8 cellular contexts compared by ENCODE assay signal in genomic region chr14:75258079-75258802, GRCh38. TPM values are rescaled to one million over a fixed set of nuclear protein-coding genes. Genes with fewer than 3 reads are reported as not detected.
A peak's percentile ranks its signal among the peaks of the same experiment; 100 is the strongest.
DNase-seq lines count a peak whose midpoint lies in the region; ATAC-seq and TF ChIP-seq lines count a peak whose summit lies in the region.

No MANE protein-coding gene starts in this region.

- TF ChIP-seq CTCF in H9 (conservative IDR thresholded peaks at IDR 0.05): no peak
- no peak for TF ChIP-seq CTCF in stomach (IDR thresholded peaks at IDR 0.05)

- H3K9ac ChIP-seq in H9 (ENCODE audit: extremely low read depth, insufficient read length, low read length) (peak overlapping the region; percentile 68), iPS-20b (ENCODE audit: low read depth, low read length) (peak overlapping the region; percentile 84; the same call in 1 of the 2 replicates)

- H3T11ph ChIP-seq in H9 (ENCODE audit: low read length): peak overlapping the region; percentile 90

- no peak overlapping the region for H3K56ac ChIP-seq in H9 (ENCODE audit: insufficient read length, low read depth, low read length)

- H4K20me1 ChIP-seq in H9 (ENCODE audit: control insufficient read depth, insufficient read depth, insufficient read length): no peaks in the 10 kb centered on the region

- H2AK5ac ChIP-seq in H9 (ENCODE audit: insufficient read length, low read length): no peak overlapping the region

- H2BK120ac ChIP-seq in H9 (ENCODE audit: low read depth, low read length, poor library complexity, severe bottlenecking): peak overlapping the region; percentile 83

- H3K4me3 Mint-ChIP-seq in H9: peak overlapping the region; percentile 80 to 83
- peak overlapping the region; percentile 87 for H3K4me3 Mint-ChIP-seq in activated naive CD8-positive, alpha-beta T cell

- H2BK5ac ChIP-seq in H9 (ENCODE audit: insufficient read length, low read length): peak overlapping the region; percentile 86

- peak; percentile 9 for TF ChIP-seq EP300 in stomach (IDR thresholded peaks at IDR 0.05)

- H3K36me3 ChIP-seq in iPS-20b (ENCODE audit: insufficient read depth, low read depth, low read length): no peaks in the 10 kb centered on the region
- H3K36me3 ChIP-seq in stomach: no peaks in the 10 kb centered on the region

- peaks cover 8% of the 10 kb centered on the region for H3K23me2 ChIP-seq in H9 (ENCODE audit: insufficient read length, low read depth, low read length, poor library complexity, severe bottlenecking)

- no peaks in the 10 kb centered on the region; a peak in 1 of 7 replicates for H3K36me3 Mint-ChIP-seq in H9 (ENCODE audit: insufficient read depth in 1 of 3, low read depth in 3 of 3)
- H3K36me3 Mint-ChIP-seq in activated naive CD8-positive, alpha-beta T cell: no peaks in the 10 kb centered on the region

- no peak overlapping the region for H4K8ac ChIP-seq in H9 (replicated peaks; ENCODE audit: insufficient read length, low read depth, low read length)

- H3K9me3 ChIP-seq in H9 (ENCODE audit: control insufficient read depth, low read depth, low read length) (no peaks in the 10 kb centered on the region), iPS-20b (ENCODE audit: insufficient read depth, low read depth, low read length) (no peaks in the 10 kb centered on the region), stomach (no peaks in the 10 kb centered on the region)

- H3K27me3 ChIP-seq in H9 (ENCODE audit: insufficient read depth, low read length) (no peaks in the 10 kb centered on the region), iPS-20b (ENCODE audit: insufficient read depth, low read length) (no peaks in the 10 kb centered on the region), stomach (no peaks in the 10 kb centered on the region)

- intact Hi-C loops in stomach (cut with DNase I; ENCODE audit: low total_unique reads): no loop called here

- H3K4me2 ChIP-seq in H9 (ENCODE audit: insufficient read depth, insufficient read length, low read length): peak overlapping the region; percentile 72

- H3K18ac ChIP-seq in H9 (ENCODE audit: insufficient read length, low read depth, low read length): peak overlapping the region; percentile 99

- H2BK20ac ChIP-seq in H9 (ENCODE audit: low read depth, low read length, poor library complexity, severe bottlenecking): peak overlapping the region; percentile 33

- H3K79me1 ChIP-seq in H9 (ENCODE audit: insufficient read depth, low read depth, low read length, poor library complexity, severe bottlenecking): no peaks in the 10 kb centered on the region

- peak overlapping the region; percentile 54 for H4K5ac ChIP-seq in H9 (ENCODE audit: insufficient read length, low read depth, low read length)

- peak overlapping the region; percentile 99 for H3K27ac Mint-ChIP-seq in H9
- peak overlapping the region; percentile 74 for H3K27ac Mint-ChIP-seq in activated naive CD8-positive, alpha-beta T cell

- H4K91ac ChIP-seq in H9 (ENCODE audit: insufficient read length, low read depth, low read length): no peak overlapping the region

- ATAC-seq in HG03025 (IDR thresholded peaks at IDR 0.05; ENCODE audit: low FRiP score, unreplicated experiment): no peak

- DNase-seq in AG08395 (ENCODE audit: low spot score): peak; percentile 58
- DNase-seq in H9: no peak
- DNase-seq in stomach: peak; percentile 45
- DNase-seq in H4 (ENCODE audit: low spot score): no peak
- no peak for DNase-seq in DMS53 (lab: John Stamatoyannopoulos, UW)

- no peak overlapping the region for H3K23ac ChIP-seq in H9 (ENCODE audit: insufficient read length, low read depth, low read length)

- WGBS in H9 (ENCODE audit: extremely low coverage, insufficient read length, low lambda C conversion rate): no CpG with 5 or more reads among the region's 12 CpGs
- WGBS in stomach, 5 donors: 14 to 16% (median 15%) methylated on average over 10 to 12 of the region's 12 CpGs

- H2BK15ac ChIP-seq in H9 (ENCODE audit: low read depth, low read length): no peak overlapping the region

- H3K27ac ChIP-seq in H9 (ENCODE audit: insufficient read length, low read depth, low read length) (peak overlapping the region; percentile 68), iPS-20b (ENCODE audit: low read length) (peak overlapping the region; percentile 79), stomach (peak overlapping the region; percentile 89 to 98 (median 97))

- H3K4ac ChIP-seq in H9 (ENCODE audit: low read depth, low read length): peak overlapping the region; percentile 77; the same call in 1 of the 2 replicates

- H2AFZ ChIP-seq in H9 (ENCODE audit: low read length): no peak overlapping the region

- H3K4me3 ChIP-seq in iPS-20b (ENCODE audit: low read length) (peak overlapping the region; percentile 77), stomach (peak overlapping the region; percentile 37 to 49 (median 46))

- H3K27me3 Mint-ChIP-seq in H9 (ENCODE audit: low read depth): peaks cover 5% of the 10 kb centered on the region; the same call in 1 of the 2 replicates
- no peaks in the 10 kb centered on the region for H3K27me3 Mint-ChIP-seq in activated naive CD8-positive, alpha-beta T cell

- H3K14ac ChIP-seq in H9 (ENCODE audit: insufficient read depth, low read length): peak overlapping the region; percentile 99

- no peaks in the 10 kb centered on the region for H3K79me2 ChIP-seq in H9 (ENCODE audit: insufficient read depth, low read length)

- H2BK12ac ChIP-seq in H9 (ENCODE audit: insufficient read length, low read depth, low read length): peak overlapping the region; percentile 40

- peaks cover 36% of the 10 kb centered on the region in 2 experiments for H3K4me1 Mint-ChIP-seq in H9
- peaks cover 38% of the 10 kb centered on the region for H3K4me1 Mint-ChIP-seq in activated naive CD8-positive, alpha-beta T cell (ENCODE audit: low read depth)

- no peak for TF ChIP-seq POLR2A in stomach (IDR thresholded peaks at IDR 0.05)

- H3K9me3 Mint-ChIP-seq in H9: no peaks in the 10 kb centered on the region
- H3K9me3 Mint-ChIP-seq in activated naive CD8-positive, alpha-beta T cell (ENCODE audit: low read depth): no peaks in the 10 kb centered on the region

- H3K4me1 ChIP-seq in H9 (ENCODE audit: insufficient read depth, low read length): no peaks in the 10 kb centered on the region
- peaks cover 8% of the 10 kb centered on the region for H3K4me1 ChIP-seq in iPS-20b (ENCODE audit: insufficient read depth, low read length)
- H3K4me1 ChIP-seq in stomach: peaks cover 34 to 51% (median 40%) of the 10 kb centered on the region in 4 donors

RNA-seq across cellular contexts. Expression of gene FOS, which starts 20.4 kb away (rescaled TPM):
- total RNA-seq in H9 (2021) (28.1 and 33.9 TPM in 2 replicates), stomach (1,000 to 10,000 TPM in 1 of 5 donors, 100 to 1,000 TPM in 4; 134 to 1,274 (median 649) TPM)
- polyA plus RNA-seq in stomach: 10 to 100 TPM; 62.2 to 82.0 (median 77.1) TPM
- total RNA-seq in H4 (2014; rRNA removed; shearing (Covaris generic)): 21.5 and 22.0 TPM in 2 replicates

Comparison
In these comparisons a context has a peak if more than half of its experiments do, and no peak if none do; other contexts are left out.
1. DNase-seq: peak in AG08395 (single experiment) and stomach (single experiment); none in H9 (single experiment), H4 (single experiment) and DMS53 (single experiment).
2. Peak in every context shown above with its lines, with median percentiles within 50 percentile points of each other: H3K27ac ChIP-seq.